ENCODE assay signal across 8 cellular contexts in the genomic region with DNA sequence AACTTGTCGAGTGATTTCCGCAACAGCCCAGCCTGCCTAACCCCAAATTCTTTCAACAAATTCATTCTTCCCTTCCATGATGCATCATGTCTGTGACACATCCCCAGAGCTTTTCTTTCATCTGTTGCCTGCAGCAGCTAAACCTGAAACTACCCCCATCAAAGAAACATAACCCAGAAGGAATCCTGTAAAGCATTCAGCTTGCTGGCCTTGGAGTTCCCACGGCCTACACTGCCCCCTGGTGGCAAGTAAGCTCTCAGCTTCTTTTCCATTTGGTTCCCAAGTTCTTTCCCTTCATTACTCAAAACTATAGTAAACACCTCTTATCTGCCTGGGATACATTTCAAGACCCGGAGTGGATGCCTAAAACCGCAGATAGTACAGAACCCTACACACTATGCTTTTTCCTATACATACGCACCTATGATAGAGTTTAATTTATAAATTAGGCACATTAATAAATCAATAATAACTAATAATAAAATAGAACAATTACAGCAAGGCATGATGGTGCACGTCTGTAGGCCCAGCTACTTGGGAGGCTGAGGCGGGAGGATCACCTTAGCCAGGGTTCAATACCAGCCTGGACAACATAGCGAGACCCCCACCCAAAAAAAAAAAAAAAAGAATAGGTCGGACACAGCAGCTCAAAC. TPM values are rescaled to one million over a fixed set of nuclear protein-coding genes. Genes with fewer than 3 reads are reported as not detected.
DNase-seq lines count a peak whose midpoint lies in the region; ATAC-seq and TF ChIP-seq lines count a peak whose summit lies in the region.

No MANE protein-coding gene starts in this region.

- H3K27me3 ChIP-seq in Panc1 (ENCODE audit: control insufficient read depth, insufficient read depth, low read length): no peaks in the 10 kb centered on the region
- H3K27me3 ChIP-seq in fibroblast of lung (ENCODE audit: control insufficient read depth, insufficient read depth, low read length): no peaks in the 10 kb centered on the region

- H3K4me1 ChIP-seq in Panc1 (ENCODE audit: control insufficient read depth, insufficient read depth, low read length) (no peaks in the 10 kb centered on the region), fibroblast of lung (ENCODE audit: control insufficient read depth, extremely low read depth, insufficient read depth, low read length) (no peaks in the 10 kb centered on the region)

- TF ChIP-seq CTCF in LNCAP (IDR thresholded peaks at IDR 0.05) (peak; percentile 65), Panc1 (IDR thresholded peaks at IDR 0.05) (peak; percentile 82), fibroblast of lung (conservative IDR thresholded peaks at IDR 0.05 in 1 of 2, IDR thresholded peaks at IDR 0.05 in 1 of 2; ENCODE audit: low read depth in 1 of 2, low read length in 2 of 2) (peak; percentile 89 to 93), neural crest cell (conservative IDR thresholded peaks at IDR 0.05) (peak; percentile 99)

- H3K9me3 Mint-ChIP-seq in neural crest cell: no peaks in the 10 kb centered on the region

- no peak overlapping the region for H3K4me2 ChIP-seq in fibroblast of lung (ENCODE audit: extremely low read depth, insufficient read depth, low read length)

- DNase-seq in DMS114 treated with DMSO at 0.1 percent for 48 hours (lab: John Stamatoyannopoulos, UW; ENCODE audit: unreplicated experiment) (peak; percentile 53), Panc1 (ENCODE audit: low read depth, low spot score) (peak; percentile 43), fibroblast of lung (ENCODE audit: low read depth in 2 of 2) (peak; percentile 89 to 94), neural crest cell (ENCODE audit: low read depth, low spot score) (peak; percentile 81), stromal cell of bone marrow (ENCODE audit: low read depth) (peak; percentile 68), cortex of kidney (lab: John Stamatoyannopoulos, UW) (no peak)
- DNase-seq in activated T-cell treated with anti-CD3 and anti-CD28 coated beads, Interleukin-2, amount 50 U/mL, for 48 hours: peak; percentile 80 to 84

- peaks cover 3% of the 10 kb centered on the region for H3K36me3 Mint-ChIP-seq in neural crest cell (ENCODE audit: low read depth)

- H3K79me2 ChIP-seq in fibroblast of lung (ENCODE audit: control insufficient read depth, insufficient read depth, low read length): peaks cover 4% of the 10 kb centered on the region

- H3K9ac ChIP-seq in fibroblast of lung (ENCODE audit: insufficient read depth, low read length): no peak overlapping the region

- H3K27ac ChIP-seq in Panc1 (ENCODE audit: low read length): no peak overlapping the region
- H3K27ac ChIP-seq in fibroblast of lung (ENCODE audit: insufficient read depth, low read length): no peak overlapping the region

- CTCF ChIA-PET in Panc1 (lab: Charles Lee): interaction anchor here (0.6 to 1.2 kb wide), 9 partner anchors 9 to 94 kb away, joined by 3 to 24 read pairs (median 4); partner anchors contain the start of gene ZNF575

- no peaks in the 10 kb centered on the region for H4K20me1 ChIP-seq in fibroblast of lung (ENCODE audit: control insufficient read depth, extremely low read depth, insufficient read depth, low read length)

- no peak overlapping the region for H2AFZ ChIP-seq in fibroblast of lung (ENCODE audit: low read length)

- H3K4me3 ChIP-seq in Panc1 (ENCODE audit: low read depth in 2 of 2, low read length in 2 of 2) (no peak overlapping the region), fibroblast of lung (replicated peaks in 1 of 4; ENCODE audit: control extremely low read depth in 1 of 4, insufficient read depth in 1 of 4, low read depth in 3 of 4, low read length in 4 of 4) (no peak overlapping the region)

- in situ Hi-C loops in Panc1 (cut with HindIII; ENCODE audit: low pct_unique_long_range_greater_than_20kb, low sequenced_read_pairs): no loop called here

- peaks cover 5% of the 10 kb centered on the region for H3K4me1 Mint-ChIP-seq in neural crest cell

- H3K36me3 ChIP-seq in Panc1 (ENCODE audit: control insufficient read depth, insufficient read depth, low read length) (no peaks in the 10 kb centered on the region), fibroblast of lung (ENCODE audit: control insufficient read depth, insufficient read depth, low read length) (no peaks in the 10 kb centered on the region)

- intact Hi-C loops in Panc1 (cut with micrococcal nuclease; ENCODE audit: unreplicated experiment): loop anchor here (1.0 kb wide), 1 partner anchor 72 kb away; no protein-coding TSS in a partner anchor

- H3K9me3 ChIP-seq in Panc1 (ENCODE audit: control insufficient read depth, insufficient read depth, low read depth, low read length) (no peaks in the 10 kb centered on the region), fibroblast of lung (ENCODE audit: control insufficient read depth, insufficient read depth, low read depth, low read length) (no peaks in the 10 kb centered on the region)

- POLR2A ChIA-PET in Panc1 (lab: Charles Lee): interaction anchor here (1.1 kb wide), 1 partner anchor 73 kb away, joined by 3 read pairs; no protein-coding TSS in a partner anchor

- H3K4me3 Mint-ChIP-seq in neural crest cell: peak overlapping the region; percentile 1

- TSS peak; percentile 87 for BruUV-seq in Panc1 (replicated peaks; lab: Mats Ljungman, UMichigan)

- no peak overlapping the region for H3K27ac Mint-ChIP-seq in neural crest cell (ENCODE audit: unreplicated experiment)

- H3K27me3 Mint-ChIP-seq in neural crest cell (ENCODE audit: low read depth): no peaks in the 10 kb centered on the region

- peak; percentile 87 for ATAC-seq in Panc1

RNA-seq across cellular contexts. Expression of gene ETHE1, which starts 7.4 kb away (rescaled TPM):
- total RNA-seq in Panc1 (2021; ENCODE audit: unreplicated experiment): 15.6 TPM
- 20.9 TPM for polyA plus RNA-seq in Panc1 (2012; ENCODE audit: insufficient read length)
- 86.0 and 112 TPM in 2 replicates for total RNA-seq in fibroblast of lung
- polyA plus RNA-seq in fibroblast of lung: 65.2 and 129 TPM in 2 replicates
- 67.1 and 142 TPM in 2 replicates for polyA plus RNA-seq in fibroblast of lung (2012)
- polyA minus RNA-seq in fibroblast of lung (ENCODE audit: low replicate concordance): 167 and 210 TPM in 2 replicates
- 23.7 and 25.0 TPM in 2 replicates for total RNA-seq in neural crest cell

RNA-seq across cellular contexts. Expression of gene ZNF575, which starts 13.4 kb away (rescaled TPM):
- 1.9 TPM for total RNA-seq in Panc1 (2021; ENCODE audit: unreplicated experiment)
- 2.2 TPM for polyA plus RNA-seq in Panc1 (2012; ENCODE audit: insufficient read length)
- 0.26 and 0.33 TPM in 2 replicates for total RNA-seq in fibroblast of lung
- 0.27 TPM in 2 replicates for polyA plus RNA-seq in fibroblast of lung
- 2.6 and 3.9 TPM in 2 replicates for polyA plus RNA-seq in fibroblast of lung (2012)
- 1.4 and 1.6 TPM in 2 replicates for polyA minus RNA-seq in fibroblast of lung (ENCODE audit: low replicate concordance)
- 0.57 and 0.72 TPM in 2 replicates for total RNA-seq in neural crest cell

RNA-seq across cellular contexts. Expression of gene PHLDB3, which starts 15.0 kb away (rescaled TPM):
- total RNA-seq in Panc1 (2021; ENCODE audit: unreplicated experiment) (6.7 TPM), fibroblast of lung (22.3 and 35.8 TPM in 2 replicates), neural crest cell (13.3 and 14.3 TPM in 2 replicates)
- 5.2 TPM for polyA plus RNA-seq in Panc1 (2012; ENCODE audit: insufficient read length)
- 1.8 and 4.4 TPM in 2 replicates for polyA plus RNA-seq in fibroblast of lung
- polyA plus RNA-seq in fibroblast of lung (2012): 4.1 and 13.6 TPM in 2 replicates
- polyA minus RNA-seq in fibroblast of lung (ENCODE audit: low replicate concordance): 2.2 and 9.1 TPM in 2 replicates

RNA-seq across cellular contexts. Expression of gene LYPD3, which starts 54.2 kb away (rescaled TPM):
- total RNA-seq in Panc1 (2021; ENCODE audit: unreplicated experiment): 0.46 TPM
- polyA plus RNA-seq in Panc1 (2012; ENCODE audit: insufficient read length): 0.78 TPM
- total RNA-seq in fibroblast of lung: 0.50 and 0.51 TPM in 2 replicates
- 0.35 and 1.4 TPM in 2 replicates for polyA plus RNA-seq in fibroblast of lung
- 0.38 and 1.9 TPM in 2 replicates for polyA plus RNA-seq in fibroblast of lung (2012)
- 1.0 and 1.9 TPM in 2 replicates for polyA minus RNA-seq in fibroblast of lung (ENCODE audit: low replicate concordance)
- 0.50 and 0.89 TPM in 2 replicates for total RNA-seq in neural crest cell

RNA-seq across cellular contexts. Expression of gene XRCC1, which starts 55.8 kb away (rescaled TPM):
- total RNA-seq in Panc1 (2021; ENCODE audit: unreplicated experiment): 20.1 TPM
- polyA plus RNA-seq in Panc1 (2012; ENCODE audit: insufficient read length): 27.4 TPM
- 13.6 and 14.5 TPM in 2 replicates for total RNA-seq in fibroblast of lung
- polyA plus RNA-seq in fibroblast of lung: 8.6 and 17.5 TPM in 2 replicates
- 12.4 and 23.7 TPM in 2 replicates for polyA plus RNA-seq in fibroblast of lung (2012)
- polyA minus RNA-seq in fibroblast of lung (ENCODE audit: low replicate concordance): 27.2 and 29.2 TPM in 2 replicates
- 79.4 and 82.0 TPM in 2 replicates for total RNA-seq in neural crest cell
